Comparison of ENCODE assay signal across 8 cellular contexts in the genomic region with DNA sequence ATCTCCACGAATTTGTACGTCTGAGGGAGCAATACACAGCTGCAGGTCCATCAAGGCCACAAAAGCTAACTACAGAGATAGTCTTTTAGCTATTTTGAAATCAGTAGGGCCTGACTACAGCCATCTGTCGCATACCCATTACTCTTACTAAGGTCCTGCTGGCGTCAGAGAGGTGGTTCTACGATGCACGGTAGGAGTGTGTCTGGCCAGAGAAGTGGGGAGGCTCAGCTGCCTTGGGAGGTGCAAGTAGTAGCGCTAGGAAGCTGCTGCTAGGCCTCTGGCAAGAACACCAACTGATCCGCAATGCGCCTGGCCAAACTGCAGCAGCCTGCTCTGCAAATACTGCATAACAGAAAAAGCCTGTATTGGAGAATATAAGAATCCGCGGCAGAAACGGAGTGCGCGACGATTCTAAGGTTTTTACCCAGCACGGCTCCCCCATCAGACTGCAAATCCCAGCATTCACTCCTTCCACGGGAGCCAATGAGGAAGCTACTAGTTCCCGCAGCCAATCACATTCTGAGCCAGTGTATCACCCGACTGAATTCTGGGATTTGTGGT. TPM values are rescaled to one million over a fixed set of nuclear protein-coding genes. Genes with fewer than 3 reads are reported as not detected.
A peak's percentile ranks its signal among the peaks of the same experiment; 100 is the strongest.
DNase-seq lines count a peak whose midpoint lies in the region; ATAC-seq and TF ChIP-seq lines count a peak whose summit lies in the region.

No MANE protein-coding gene starts in this region.

- peak; percentile 81 for ATAC-seq in GM21515 (IDR thresholded peaks at IDR 0.05; ENCODE audit: unreplicated experiment)
- ATAC-seq in activated T-helper 17 cell treated with anti-CD3 and anti-CD28 coated beads, Interleukin-2, amount 50 U/mL, for 72 hours (replicated peaks): peak; percentile 83
- ATAC-seq in stimulated activated naive CD8-positive, alpha-beta T cell treated with anti-CD3 and anti-CD28 coated beads, Interleukin-15, amount 100 ng/mL, for 72 hours: peak; percentile 84

- DNase-seq in DMS53 (lab: John Stamatoyannopoulos, UW): peak; percentile 99
- DNase-seq in HuH-7 (ENCODE audit: low spot score): peak; percentile 97
- DNase-seq in RPMI7951 (ENCODE audit: low read depth): peak; percentile 98
- DNase-seq in fibroblast of the aortic adventitia (ENCODE audit: low read depth): peak; percentile 100
- peak; percentile 76 for DNase-seq in nephron progenitor cell
- DNase-seq in stimulated activated naive CD8-positive, alpha-beta T cell treated with anti-CD3 and anti-CD28 coated beads, Interleukin-15, amount 100 ng/mL, for 72 hours: peak; percentile 83 to 91

- H3K4me1 Mint-ChIP-seq in activated T-helper 17 cell treated with anti-CD3 and anti-CD28 coated beads, Interleukin-2, amount 50 U/mL, for 72 hours: peaks cover 6% of the 10 kb centered on the region
- peaks cover 31% of the 10 kb centered on the region for H3K4me1 Mint-ChIP-seq in nephron progenitor cell
- H3K4me1 Mint-ChIP-seq in stimulated activated naive CD8-positive, alpha-beta T cell treated with anti-CD3 and anti-CD28 coated beads, Interleukin-15, amount 100 ng/mL, for 72 hours: peaks cover 36% of the 10 kb centered on the region

- H3K4me3 ChIP-seq in fibroblast of the aortic adventitia (ENCODE audit: low read depth, low read length): peak overlapping the region; percentile 73

- H3K4me3 Mint-ChIP-seq in activated T-helper 17 cell treated with anti-CD3 and anti-CD28 coated beads, Interleukin-2, amount 50 U/mL, for 72 hours: peak overlapping the region; percentile 95
- H3K4me3 Mint-ChIP-seq in nephron progenitor cell: peak overlapping the region; percentile 98
- peak overlapping the region; percentile 78 to 88 for H3K4me3 Mint-ChIP-seq in stimulated activated naive CD8-positive, alpha-beta T cell treated with anti-CD3 and anti-CD28 coated beads, Interleukin-15, amount 100 ng/mL, for 72 hours

- H3K27me3 Mint-ChIP-seq in activated T-helper 17 cell treated with anti-CD3 and anti-CD28 coated beads, Interleukin-2, amount 50 U/mL, for 72 hours: no peaks in the 10 kb centered on the region
- peaks cover 3% of the 10 kb centered on the region for H3K27me3 Mint-ChIP-seq in nephron progenitor cell (ENCODE audit: low read depth, poor library complexity)
- no peaks in the 10 kb centered on the region for H3K27me3 Mint-ChIP-seq in stimulated activated naive CD8-positive, alpha-beta T cell treated with anti-CD3 and anti-CD28 coated beads, Interleukin-15, amount 100 ng/mL, for 72 hours

- H3K27ac Mint-ChIP-seq in activated T-helper 17 cell treated with anti-CD3 and anti-CD28 coated beads, Interleukin-2, amount 50 U/mL, for 72 hours: peak overlapping the region; percentile 98
- H3K27ac Mint-ChIP-seq in nephron progenitor cell: peak overlapping the region; percentile 100
- peak overlapping the region; percentile 99 to 100 for H3K27ac Mint-ChIP-seq in stimulated activated naive CD8-positive, alpha-beta T cell treated with anti-CD3 and anti-CD28 coated beads, Interleukin-15, amount 100 ng/mL, for 72 hours

- peaks cover 40% of the 10 kb centered on the region for H3K36me3 Mint-ChIP-seq in activated T-helper 17 cell treated with anti-CD3 and anti-CD28 coated beads, Interleukin-2, amount 50 U/mL, for 72 hours (ENCODE audit: low read depth)
- H3K36me3 Mint-ChIP-seq in nephron progenitor cell (ENCODE audit: low read depth): peaks cover 23% of the 10 kb centered on the region

- no peaks in the 10 kb centered on the region for H3K9me3 Mint-ChIP-seq in activated T-helper 17 cell treated with anti-CD3 and anti-CD28 coated beads, Interleukin-2, amount 50 U/mL, for 72 hours
- H3K9me3 Mint-ChIP-seq in nephron progenitor cell: peaks cover 12% of the 10 kb centered on the region
- H3K9me3 Mint-ChIP-seq in stimulated activated naive CD8-positive, alpha-beta T cell treated with anti-CD3 and anti-CD28 coated beads, Interleukin-15, amount 100 ng/mL, for 72 hours: peaks cover 5 to 19% of the 10 kb centered on the region in 2 donors

- no peak for TF ChIP-seq CTCF in fibroblast of the aortic adventitia (IDR thresholded peaks at IDR 0.05; ENCODE audit: insufficient read depth, low read length)
- no peak for TF ChIP-seq CTCF in nephron progenitor cell (IDR thresholded peaks at IDR 0.05)

RNA-seq across cellular contexts. Expression of gene CAND1, which starts 0.7 kb away (rescaled TPM):
- 55.2 and 78.3 TPM in 2 replicates for total RNA-seq in RPMI7951 (2014; rRNA removed; shearing (Covaris generic))
- 100 to 1,000 TPM; 171 to 197 TPM for total RNA-seq in activated T-helper 17 cell treated with anti-CD3 and anti-CD28 coated beads, Interleukin-2, amount 50 U/mL, for 72 hours
- total RNA-seq in fibroblast of the aortic adventitia (ENCODE audit: low replicate concordance): 119 and 238 TPM in 2 replicates

Comparison
In these comparisons a context has a peak if more than half of its experiments do, and no peak if none do; other contexts are left out.
1. Peak in every context shown above with its lines: DNase-seq, ATAC-seq and H3K4me3 ChIP-seq.